Comparison of ENCODE assay signal across 11 cellular contexts in genomic region chr4:6493668-6494304, GRCh38. TPM values are rescaled to one million over a fixed set of nuclear protein-coding genes. Genes with fewer than 3 reads are reported as not detected.
DNase-seq lines count a peak whose midpoint lies in the region; ATAC-seq and TF ChIP-seq lines count a peak whose summit lies in the region.
"Had no signal": no experiment of that assay in that cellular context is flagged by ENCODE, and none has a peak within 500 bp of the region (broad histone marks: within the 10 kb centered on the region; RNA-seq: fewer than 3 reads in every experiment).

No MANE protein-coding gene starts in this region.

- no peaks in the 10 kb centered on the region for H3K79me2 ChIP-seq in hepatocyte
- H3K79me2 ChIP-seq: parathyroid adenoma had no signal

- peak overlapping the region in 4 of 5 experiments; percentile 17 to 79 (median 74) for H3K4me3 Mint-ChIP-seq in brain
- H3K4me3 Mint-ChIP-seq in activated naive CD8-positive, alpha-beta T cell treated with anti-CD3 and anti-CD28 coated beads for 36 hours = no peak overlapping the region
- H3K4me3 Mint-ChIP-seq: activated T-cell treated with anti-CD3 and anti-CD28 coated beads, Interleukin-2, amount 50 U/mL, for 4 hours had no signal

- H3K9me3 ChIP-seq in hepatocyte (ENCODE audit: low read depth) = no peaks in the 10 kb centered on the region

- no peaks in the 10 kb centered on the region for H3K27me3 ChIP-seq in hepatocyte

- no peaks in the 10 kb centered on the region for H4K20me1 ChIP-seq in hepatocyte (ENCODE audit: insufficient read depth, poor library complexity, severe bottlenecking)

- H3K36me3 ChIP-seq in hepatocyte (replicated peaks; ENCODE audit: insufficient read depth, low read depth) = no peaks in the 10 kb centered on the region

- peaks cover 18% of the 10 kb centered on the region for H3K4me1 Mint-ChIP-seq in brain
- no peaks in the 10 kb centered on the region for H3K4me1 Mint-ChIP-seq in activated naive CD8-positive, alpha-beta T cell treated with anti-CD3 and anti-CD28 coated beads for 36 hours

- H3K27ac ChIP-seq in hepatocyte = no peak overlapping the region
- H3K27ac ChIP-seq: parathyroid adenoma had no signal

- 33% methylated on average over 22 of the region's 22 CpGs for WGBS in hepatocyte (ENCODE audit: low lambda C conversion rate, missing lambda C conversion rate)

- DNase-seq in NCI-H82 (lab: John Stamatoyannopoulos, UW) (peak; percentile 5), NCI-H82 treated with DMSO at 0.1 percent for 48 hours (lab: John Stamatoyannopoulos, UW; ENCODE audit: unreplicated experiment) (no peak), hepatocyte (ENCODE audit: low spot score) (peak; percentile 64), stromal cell of bone marrow (ENCODE audit: low read depth) (peak; percentile 2), NOMO-1 treated with DMSO at 0.1 percent for 48 hours (lab: John Stamatoyannopoulos, UW; ENCODE audit: unreplicated experiment) (no peak)
- no peak for DNase-seq in activated naive CD8-positive, alpha-beta T cell treated with anti-CD3 and anti-CD28 coated beads for 36 hours
- DNase-seq: activated T-cell treated with anti-CD3 and anti-CD28 coated beads, Interleukin-2, amount 50 U/mL, for 4 hours; AML-193 had no signal

- peak overlapping the region; percentile 74 to 100 (median 93) for H3K27ac Mint-ChIP-seq in brain
- no peak overlapping the region for H3K27ac Mint-ChIP-seq in activated naive CD8-positive, alpha-beta T cell treated with anti-CD3 and anti-CD28 coated beads for 36 hours

- peak overlapping the region; percentile 65 for H3K4me2 ChIP-seq in hepatocyte

- no peak overlapping the region for H2AFZ ChIP-seq in hepatocyte
- H2AFZ ChIP-seq: parathyroid adenoma had no signal

- no peak for TF ChIP-seq CTCF in brain (conservative IDR thresholded peaks at IDR 0.05)
- no peak for TF ChIP-seq CTCF in hepatocyte (IDR thresholded peaks at IDR 0.05; ENCODE audit: poor library complexity)

- H3K4me1 ChIP-seq in hepatocyte (ENCODE audit: insufficient read depth) = no peaks in the 10 kb centered on the region
- H3K4me1 ChIP-seq: parathyroid adenoma had no signal

- no peaks in the 10 kb centered on the region for H3K9me2 ChIP-seq in hepatocyte (replicated peaks; ENCODE audit: insufficient read depth)

- no peak overlapping the region for H3K4me3 ChIP-seq in hepatocyte

- peaks cover 3 to 16% (median 7%) of the 10 kb centered on the region in 5 experiments for H3K9me3 Mint-ChIP-seq in brain
- H3K9me3 Mint-ChIP-seq in activated naive CD8-positive, alpha-beta T cell treated with anti-CD3 and anti-CD28 coated beads for 36 hours = peaks cover 1% of the 10 kb centered on the region
- H3K9me3 Mint-ChIP-seq: activated T-cell treated with anti-CD3 and anti-CD28 coated beads, Interleukin-2, amount 50 U/mL, for 4 hours had no signal

- no peak for ATAC-seq in GM18858 (IDR thresholded peaks at IDR 0.05; ENCODE audit: unreplicated experiment)
- ATAC-seq: activated T-cell treated with anti-CD3 and anti-CD28 coated beads, Interleukin-2, amount 50 U/mL, for 4 hours had no signal

- peaks cover 13% of the 10 kb centered on the region for H3K27me3 Mint-ChIP-seq in brain
- peaks cover 33% of the 10 kb centered on the region for H3K27me3 Mint-ChIP-seq in activated naive CD8-positive, alpha-beta T cell treated with anti-CD3 and anti-CD28 coated beads for 36 hours

- H3K36me3 Mint-ChIP-seq in brain = no peaks in the 10 kb centered on the region
- H3K36me3 Mint-ChIP-seq in activated naive CD8-positive, alpha-beta T cell treated with anti-CD3 and anti-CD28 coated beads for 36 hours = no peaks in the 10 kb centered on the region

RNA-seq across cellular contexts. Expression of gene PPP2R2C, which starts 21.4 kb away (rescaled TPM):
- polyA plus RNA-seq in brain (ENCODE audit: insufficient read depth, low read depth, low replicate concordance) (48.1 TPM), hepatocyte (0.22 and 0.35 TPM in 2 replicates)
- 0.48 and 0.67 TPM in 2 replicates for total RNA-seq in hepatocyte
- not detected for total RNA-seq in activated naive CD8-positive, alpha-beta T cell treated with anti-CD3 and anti-CD28 coated beads for 36 hours
- total RNA-seq: activated T-cell treated with anti-CD3 and anti-CD28 coated beads, Interleukin-2, amount 50 U/mL, for 4 hours had no signal

Comparison
In these comparisons a context has a peak if more than half of its experiments do, and no peak if none do; other contexts are left out.
1. DNase-seq: peak in NCI-H82 (single experiment), hepatocyte (single experiment) and stromal cell of bone marrow (single experiment); none in NCI-H82 treated with DMSO at 0.1 percent for 48 hours (single experiment), activated naive CD8-positive, alpha-beta T cell treated with anti-CD3 and anti-CD28 coated beads for 36 hours (single experiment) and NOMO-1 treated with DMSO at 0.1 percent for 48 hours (single experiment).